In the genomic region with DNA sequence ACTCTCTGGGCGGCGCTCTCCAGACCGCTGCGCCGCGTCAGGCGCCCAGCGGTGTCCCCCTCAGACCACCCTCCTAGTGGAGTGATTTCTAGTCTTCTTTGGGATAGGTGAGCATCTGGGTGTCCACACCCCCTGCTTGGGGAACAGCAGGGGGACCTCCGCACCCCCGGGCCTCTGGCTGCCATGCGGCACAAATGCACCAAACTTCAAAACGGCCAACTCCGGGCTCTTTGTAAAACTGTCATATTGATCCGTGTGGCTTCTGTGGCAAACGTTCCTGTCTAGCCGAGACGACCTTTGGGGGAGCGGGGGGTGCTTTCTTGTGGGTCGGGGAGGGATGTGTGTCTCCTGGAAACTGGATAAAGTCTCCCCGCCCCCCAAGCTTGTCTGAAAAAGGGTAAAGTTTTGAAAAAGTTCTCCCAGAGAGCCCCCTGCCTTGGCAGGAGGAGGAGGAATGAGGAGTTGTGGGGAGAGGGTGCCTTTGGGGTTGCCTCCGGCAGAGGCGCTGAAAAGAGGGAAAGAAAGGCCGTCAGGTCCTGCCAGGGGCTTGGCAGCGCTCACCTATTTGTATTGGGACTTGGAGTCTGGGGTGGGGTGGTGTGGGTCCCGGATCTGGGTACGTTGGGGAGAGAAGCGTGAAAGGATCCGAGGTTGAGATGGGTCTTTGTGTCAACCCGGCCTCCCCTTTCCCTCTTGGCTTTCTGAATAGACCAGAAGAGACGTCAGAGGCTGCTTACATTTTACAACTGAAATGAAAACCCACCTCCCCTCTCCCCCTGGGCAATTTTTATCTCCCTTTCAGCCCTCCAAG, we compare ENCODE assay signal across 8 cellular contexts. TPM values are rescaled to one million over a fixed set of nuclear protein-coding genes. Genes with fewer than 3 reads are reported as not detected.
DNase-seq lines count a peak whose midpoint lies in the region; ATAC-seq, FAIRE-seq and TF ChIP-seq lines count a peak whose summit lies in the region.

No MANE protein-coding gene starts in this region.

- H3K4me1 Mint-ChIP-seq in astrocyte (ENCODE audit: low read depth, unreplicated experiment) (no peaks in the 10 kb centered on the region), immature natural killer cell (peaks cover 7 to 12% of the 10 kb centered on the region in 2 donors)

- peaks cover 40% of the 10 kb centered on the region for H3K79me2 ChIP-seq in astrocyte (ENCODE audit: insufficient read depth, low read length)

- DNase-seq in BE2C, result peak; percentile 20
- DNase-seq in HFF-Myc (ENCODE audit: extremely low read depth, low read depth), result no peak
- no peak for DNase-seq in astrocyte (ENCODE audit: low read depth)
- DNase-seq in immature natural killer cell, result peak; percentile 49 to 52 (median 50)
- DNase-seq in stimulated activated CD4-positive, alpha-beta T cell treated with anti-CD3 and anti-CD28 coated beads, Interleukin-2, amount 100 ng/mL, for 24 hours, result peak; percentile 58 to 65
- DNase-seq in NCI-H226, result no peak

- 0 out of 2 replicates have a peak, but pooled peaks have one; percentile 5 for TF ChIP-seq CTCF in BE2C (IDR thresholded peaks at IDR 0.05; ENCODE audit: low read depth, low read length)
- no peak for TF ChIP-seq CTCF in HFF-Myc (IDR thresholded peaks at IDR 0.05; ENCODE audit: low read depth, low read length, missing control alignments)
- no peak for TF ChIP-seq CTCF in astrocyte (IDR thresholded peaks at IDR 0.05; ENCODE audit: insufficient read depth, low read depth, low read length)

- no peak overlapping the region for H3K27ac Mint-ChIP-seq in astrocyte (ENCODE audit: unreplicated experiment)
- no peak overlapping the region for H3K27ac Mint-ChIP-seq in immature natural killer cell

- H3K27me3 ChIP-seq in BE2C, result no peaks in the 10 kb centered on the region
- H3K27me3 ChIP-seq in astrocyte (ENCODE audit: insufficient read depth, low read length), result no peaks in the 10 kb centered on the region

- H3K9me3 Mint-ChIP-seq in astrocyte (ENCODE audit: unreplicated experiment), result no peaks in the 10 kb centered on the region
- H3K9me3 Mint-ChIP-seq in immature natural killer cell, result peaks cover 0 to 2% (median 0%) of the 10 kb centered on the region in 6 donors

- no peaks in the 10 kb centered on the region for H3K27me3 Mint-ChIP-seq in astrocyte (ENCODE audit: low read depth, unreplicated experiment)
- peaks cover 5 to 19% (median 9%) of the 10 kb centered on the region in 3 donors for H3K27me3 Mint-ChIP-seq in immature natural killer cell (ENCODE audit: low read depth in 3 of 3)

- peak overlapping the region; percentile 18 for H2AFZ ChIP-seq in astrocyte (ENCODE audit: low read depth, low read length)

- FAIRE-seq in astrocyte (lab: Jason Lieb, UNC), result no peak

- H3K36me3 Mint-ChIP-seq in astrocyte (ENCODE audit: low read depth, unreplicated experiment) (peaks cover 12% of the 10 kb centered on the region), immature natural killer cell (peaks cover 0 to 7% (median 0%) of the 10 kb centered on the region in 3 donors)

- H3K36me3 ChIP-seq in BE2C (peaks cover 10% of the 10 kb centered on the region), astrocyte (ENCODE audit: insufficient read depth, low read length) (peaks cover 2% of the 10 kb centered on the region)

- H3K27ac ChIP-seq in astrocyte (ENCODE audit: low read depth, low read length), result peak overlapping the region; percentile 84

- H3K4me3 ChIP-seq in BE2C (ENCODE audit: low read depth, low read length) (peak overlapping the region; percentile 69), HFF-Myc (replicated peaks; ENCODE audit: low read depth, low read length) (peak overlapping the region; percentile 78), astrocyte (ENCODE audit: insufficient read depth, low read depth, low read length) (peak overlapping the region; percentile 71)

- peak overlapping the region; percentile 96 for H3K4me2 ChIP-seq in astrocyte (ENCODE audit: low read length)

- H3K4me3 Mint-ChIP-seq in astrocyte (ENCODE audit: unreplicated experiment) (no peak overlapping the region), immature natural killer cell (no peak overlapping the region)

- H3K4me1 ChIP-seq in BE2C (peaks cover 3% of the 10 kb centered on the region), astrocyte (ENCODE audit: insufficient read depth, low read length) (peaks cover 35% of the 10 kb centered on the region)

- peaks cover 33% of the 10 kb centered on the region for H4K20me1 ChIP-seq in astrocyte (ENCODE audit: insufficient read depth, low read length)

- no peaks in the 10 kb centered on the region for H3K9me3 ChIP-seq in BE2C
- no peaks in the 10 kb centered on the region for H3K9me3 ChIP-seq in astrocyte (ENCODE audit: insufficient read depth, low read depth, low read length)

- peak overlapping the region; percentile 87 for H3K9ac ChIP-seq in astrocyte (ENCODE audit: low read length)

- ATAC-seq in SK-N-SH treated with all-trans-retinoic acid at 6 μM for 48 hours (peak; percentile 8), GM21576 (IDR thresholded peaks at IDR 0.05; ENCODE audit: unreplicated experiment) (no peak)

TF ChIP-seq in SK-N-SH treated with all-trans-retinoic acid at 6 μM for 48 hours, 23 proteins besides CTCF, POLR2A, EP300 and RAD21:
- no peak for TF ChIP-seq ZNF565 (CRISPR knock-in tag; conservative IDR thresholded peaks at IDR 0.05; ENCODE audit: low read depth)
- no peak for TF ChIP-seq RARB (CRISPR knock-in tag; IDR thresholded peaks at IDR 0.05)
- TF ChIP-seq TOX (CRISPR knock-in tag; IDR thresholded peaks at IDR 0.05; ENCODE audit: borderline replicate concordance), result no peak
- no peak for TF ChIP-seq ZNF8 (CRISPR knock-in tag; IDR thresholded peaks at IDR 0.05)
- TF ChIP-seq ZNF70 (CRISPR knock-in tag; IDR thresholded peaks at IDR 0.05), result no peak
- no peak for TF ChIP-seq ESRRG (CRISPR knock-in tag; IDR thresholded peaks at IDR 0.05)
- TF ChIP-seq, protein P1, sequence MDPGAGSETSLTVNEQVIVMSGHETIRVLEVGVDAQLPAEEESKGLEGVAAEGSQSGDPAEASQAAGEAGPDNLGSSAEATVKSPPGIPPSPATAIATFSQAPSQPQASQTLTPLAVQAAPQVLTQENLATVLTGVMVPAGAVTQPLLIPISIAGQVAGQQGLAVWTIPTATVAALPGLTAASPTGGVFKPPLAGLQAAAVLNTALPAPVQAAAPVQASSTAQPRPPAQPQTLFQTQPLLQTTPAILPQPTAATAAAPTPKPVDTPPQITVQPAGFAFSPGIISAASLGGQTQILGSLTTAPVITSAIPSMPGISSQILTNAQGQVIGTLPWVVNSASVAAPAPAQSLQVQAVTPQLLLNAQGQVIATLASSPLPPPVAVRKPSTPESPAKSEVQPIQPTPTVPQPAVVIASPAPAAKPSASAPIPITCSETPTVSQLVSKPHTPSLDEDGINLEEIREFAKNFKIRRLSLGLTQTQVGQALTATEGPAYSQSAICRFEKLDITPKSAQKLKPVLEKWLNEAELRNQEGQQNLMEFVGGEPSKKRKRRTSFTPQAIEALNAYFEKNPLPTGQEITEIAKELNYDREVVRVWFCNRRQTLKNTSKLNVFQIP (CRISPR knock-in tag; IDR thresholded peaks at IDR 0.05; ENCODE audit: borderline replicate concordance, low read depth), result no peak
- TF ChIP-seq TCF4 (CRISPR knock-in tag; IDR thresholded peaks at IDR 0.05; ENCODE audit: borderline replicate concordance), result no peak
- no peak for TF ChIP-seq ISL1 (CRISPR knock-in tag; IDR thresholded peaks at IDR 0.05)
- TF ChIP-seq ZFP3 (CRISPR knock-in tag; IDR thresholded peaks at IDR 0.05), result no peak
- no peak for TF ChIP-seq PPARA (CRISPR knock-in tag; IDR thresholded peaks at IDR 0.05; ENCODE audit: borderline replicate concordance)
- TF ChIP-seq SNAI2 (CRISPR knock-in tag; IDR thresholded peaks at IDR 0.05), result no peak
- no peak for TF ChIP-seq ARNTL (CRISPR knock-in tag; IDR thresholded peaks at IDR 0.05; ENCODE audit: borderline replicate concordance, low read depth)
- TF ChIP-seq, protein P2, sequence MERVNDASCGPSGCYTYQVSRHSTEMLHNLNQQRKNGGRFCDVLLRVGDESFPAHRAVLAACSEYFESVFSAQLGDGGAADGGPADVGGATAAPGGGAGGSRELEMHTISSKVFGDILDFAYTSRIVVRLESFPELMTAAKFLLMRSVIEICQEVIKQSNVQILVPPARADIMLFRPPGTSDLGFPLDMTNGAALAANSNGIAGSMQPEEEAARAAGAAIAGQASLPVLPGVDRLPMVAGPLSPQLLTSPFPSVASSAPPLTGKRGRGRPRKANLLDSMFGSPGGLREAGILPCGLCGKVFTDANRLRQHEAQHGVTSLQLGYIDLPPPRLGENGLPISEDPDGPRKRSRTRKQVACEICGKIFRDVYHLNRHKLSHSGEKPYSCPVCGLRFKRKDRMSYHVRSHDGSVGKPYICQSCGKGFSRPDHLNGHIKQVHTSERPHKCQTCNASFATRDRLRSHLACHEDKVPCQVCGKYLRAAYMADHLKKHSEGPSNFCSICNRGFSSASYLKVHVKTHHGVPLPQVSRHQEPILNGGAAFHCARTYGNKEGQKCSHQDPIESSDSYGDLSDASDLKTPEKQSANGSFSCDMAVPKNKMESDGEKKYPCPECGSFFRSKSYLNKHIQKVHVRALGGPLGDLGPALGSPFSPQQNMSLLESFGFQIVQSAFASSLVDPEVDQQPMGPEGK (CRISPR knock-in tag; IDR thresholded peaks at IDR 0.05; ENCODE audit: borderline replicate concordance), result no peak

RNA-seq across cellular contexts. Expression of a gene that starts 2.2 kb away (rescaled TPM):
- 66.8 TPM for polyA plus RNA-seq in BE2C (2012; ENCODE audit: insufficient read depth, insufficient read length, low read depth)
- 109 and 111 TPM in 2 replicates for total RNA-seq in astrocyte
- 10 to 100 TPM in 1 of 3 donors, 1 to 10 TPM in 1, under 1 TPM in 1; 0.72 to 19.6 (median 3.5) TPM for polyA plus RNA-seq in immature natural killer cell

RNA-seq across cellular contexts. Expression of a gene that starts 28.6 kb away (rescaled TPM):
- 21.6 TPM for polyA plus RNA-seq in BE2C (2012; ENCODE audit: insufficient read depth, insufficient read length, low read depth)
- 19.5 and 21.1 TPM in 2 replicates for total RNA-seq in astrocyte
- 1 to 10 TPM in 2 of 3 donors, not detected in 1; 2.9 to 3.7 TPM for polyA plus RNA-seq in immature natural killer cell

RNA-seq across cellular contexts. Expression of a gene that starts 29.1 kb away (rescaled TPM):
- polyA plus RNA-seq in BE2C (2012; ENCODE audit: insufficient read depth, insufficient read length, low read depth), result 331 TPM
- total RNA-seq in astrocyte, result 56.2 and 60.2 TPM in 2 replicates
- 100 to 1,000 TPM; 131 to 346 (median 177) TPM for polyA plus RNA-seq in immature natural killer cell

RNA-seq across cellular contexts. Expression of a gene that starts 29.7 kb away (rescaled TPM):
- polyA plus RNA-seq in BE2C (2012; ENCODE audit: insufficient read depth, insufficient read length, low read depth), result 3.3 TPM
- total RNA-seq in astrocyte, result 0.54 and 1.1 TPM in 2 replicates
- polyA plus RNA-seq in immature natural killer cell, result 1 to 10 TPM; 1.9 to 3.3 (median 2.7) TPM

RNA-seq across cellular contexts. Expression of a gene that starts 31.6 kb away (rescaled TPM):
- 98.8 TPM for polyA plus RNA-seq in BE2C (2012; ENCODE audit: insufficient read depth, insufficient read length, low read depth)
- total RNA-seq in astrocyte, result 25.3 and 33.7 TPM in 2 replicates
- polyA plus RNA-seq in immature natural killer cell, result not detected

Comparison
In these comparisons a context has a peak if more than half of its experiments do, and no peak if none do; other contexts are left out.
1. DNase-seq: peak in BE2C (single experiment), immature natural killer cell (3 of 3) and stimulated activated CD4-positive, alpha-beta T cell treated with anti-CD3 and anti-CD28 coated beads, Interleukin-2, amount 100 ng/mL, for 24 hours (2 of 2); none in HFF-Myc (single experiment), astrocyte (single experiment) and NCI-H226 (single experiment).
2. Peak in every context shown above with its lines, with median percentiles within 50 percentile points of each other: H3K4me3 ChIP-seq.